1 cellular context compared by ENCODE assay signal in the genomic region with DNA sequence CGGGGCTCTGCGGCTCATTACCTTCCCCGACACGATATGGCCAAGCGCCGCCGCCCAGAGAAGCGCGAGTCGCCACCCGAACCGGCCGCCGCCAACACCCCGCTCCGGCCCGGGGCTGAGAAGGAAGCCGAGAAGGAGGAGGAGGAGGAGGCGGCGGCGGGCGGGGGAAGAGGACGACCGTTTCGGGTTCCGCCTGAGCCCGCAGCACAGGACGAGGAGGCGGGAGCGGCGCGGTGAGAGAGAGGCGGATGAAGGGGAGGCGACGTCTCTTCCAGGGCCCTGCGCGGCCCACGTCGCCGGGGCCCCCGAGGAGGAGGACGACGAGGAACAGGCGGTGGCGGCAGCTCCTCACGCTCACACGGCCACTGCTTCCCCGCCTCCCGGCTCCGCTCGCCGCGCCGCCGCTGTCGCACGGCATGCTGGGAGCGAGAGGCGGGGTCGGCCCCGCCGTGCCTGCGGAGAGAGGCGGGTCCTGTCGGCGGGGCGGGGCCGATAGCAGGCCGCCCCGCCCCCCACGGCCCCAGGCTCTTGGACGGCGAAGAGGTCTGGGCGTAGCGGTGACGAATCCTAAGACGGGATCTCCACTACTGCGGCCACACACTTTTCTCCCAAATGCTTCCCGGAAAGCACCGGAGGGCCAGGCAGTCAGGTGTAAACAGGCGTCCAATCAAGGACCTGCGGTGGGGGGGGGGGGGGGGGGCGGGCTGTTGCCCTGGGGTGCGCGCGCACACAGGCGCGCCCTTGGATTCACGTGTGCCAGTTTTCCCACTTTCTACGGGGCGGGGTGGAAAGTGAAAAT.
TF ChIP-seq lines count a peak whose summit lies in the region.

No MANE protein-coding gene starts in this region.

TF ChIP-seq in H1, 55 proteins besides CTCF, POLR2A, EP300 and RAD21:
- TF ChIP-seq GTF2F1 (IDR thresholded peaks at IDR 0.05; ENCODE audit: borderline replicate concordance, low read depth, low read length) = no peak
- no peak for TF ChIP-seq EGR1 (IDR thresholded peaks at IDR 0.05; ENCODE audit: borderline replicate concordance, low read depth, low read length)
- no peak for TF ChIP-seq SIN3A (conservative IDR thresholded peaks at IDR 0.05 in 1 of 2, IDR thresholded peaks at IDR 0.05 in 1 of 2; ENCODE audit: low read depth in 1 of 2, low read length in 2 of 2)
- no peak for TF ChIP-seq BACH1 (IDR thresholded peaks at IDR 0.05; ENCODE audit: low read length)
- 0 out of 2 replicates have a peak, but pooled peaks have one; percentile 11 for TF ChIP-seq JUND (IDR thresholded peaks at IDR 0.05; ENCODE audit: low read length)
- no peak for TF ChIP-seq ZNF274 (IDR thresholded peaks at IDR 0.05; ENCODE audit: borderline replicate concordance, extremely low read depth, low read length)
- no peak for TF ChIP-seq BCL11A (IDR thresholded peaks at IDR 0.05; ENCODE audit: low read depth in 2 of 2, low read length in 2 of 2)
- no peak for TF ChIP-seq TAF7 (optimal IDR thresholded peaks at IDR 0.05; ENCODE audit: borderline replicate concordance, low read depth, low read length)
- TF ChIP-seq MAX (IDR thresholded peaks at IDR 0.05) = peak; percentile 60; the same call in 1 of the 2 replicates
- no peak for TF ChIP-seq ASH2L (IDR thresholded peaks at IDR 0.05; ENCODE audit: low read length)
- TF ChIP-seq KDM5A (IDR thresholded peaks at IDR 0.05; ENCODE audit: low read length) = no peak
- no peak; the same call in 1 of the 2 replicates for TF ChIP-seq CREB1 (IDR thresholded peaks at IDR 0.05)
- TF ChIP-seq RBBP5 (IDR thresholded peaks at IDR 0.05; ENCODE audit: borderline replicate concordance, low read depth, low read length) = 0 out of 2 replicates have a peak, but pooled peaks have one; percentile 62
- no peak for TF ChIP-seq NANOG (IDR thresholded peaks at IDR 0.05; ENCODE audit: insufficient read depth, low read depth, low read length, poor library complexity, severe bottlenecking)
- TF ChIP-seq KDM4A (IDR thresholded peaks at IDR 0.05; ENCODE audit: low read depth, low read length, severe bottlenecking) = no peak
- TF ChIP-seq ATF2 (IDR thresholded peaks at IDR 0.05; ENCODE audit: low read length) = no peak
- TF ChIP-seq POLR2AphosphoS5 (IDR thresholded peaks at IDR 0.05; ENCODE audit: low read depth, low read length) = peak; percentile 90
- TF ChIP-seq CHD1 (IDR thresholded peaks at IDR 0.05; ENCODE audit: low read depth, low read length) = no peak
- no peak for TF ChIP-seq CBX5 (IDR thresholded peaks at IDR 0.05; ENCODE audit: low read depth, low read length)
- no peak for TF ChIP-seq POU5F1 (IDR thresholded peaks at IDR 0.05; ENCODE audit: low read depth, low read length)
- no peak for TF ChIP-seq RNF2 (IDR thresholded peaks at IDR 0.05; ENCODE audit: borderline replicate concordance, low read depth, low read length, missing control alignments, poor library complexity, severe bottlenecking)
- no peak for TF ChIP-seq JUN (IDR thresholded peaks at IDR 0.05; ENCODE audit: low read depth, low read length)
- no peak for TF ChIP-seq RFX5 (IDR thresholded peaks at IDR 0.05; ENCODE audit: borderline replicate concordance, low read depth, low read length)
- TF ChIP-seq CHD2 (IDR thresholded peaks at IDR 0.05; ENCODE audit: low read length) = no peak
- TF ChIP-seq RXRA (IDR thresholded peaks at IDR 0.05; ENCODE audit: insufficient read depth, low read depth, low read length) = no peak
- no peak for TF ChIP-seq GABPA (IDR thresholded peaks at IDR 0.05; ENCODE audit: borderline replicate concordance, insufficient read depth, low read length)
- TF ChIP-seq EZH2 (IDR thresholded peaks at IDR 0.05; ENCODE audit: low read depth, low read length, severe bottlenecking) = no peak
- TF ChIP-seq TCF12 (IDR thresholded peaks at IDR 0.05; ENCODE audit: low read depth, low read length) = no peak
- 0 out of 2 replicates have a peak, but pooled peaks have one; percentile 14 for TF ChIP-seq SP1 (IDR thresholded peaks at IDR 0.05; ENCODE audit: low read depth, low read length)
- TF ChIP-seq FOSL1 (IDR thresholded peaks at IDR 0.05; ENCODE audit: insufficient read depth, low read depth, low read length) = no peak
- TF ChIP-seq CBX8 (IDR thresholded peaks at IDR 0.05; ENCODE audit: borderline replicate concordance, low read depth, low read length) = no peak
- TF ChIP-seq HDAC6 (IDR thresholded peaks at IDR 0.05; ENCODE audit: low read depth, low read length) = no peak
- TF ChIP-seq SP4 (IDR thresholded peaks at IDR 0.05; ENCODE audit: low read length) = no peak
- no peak for TF ChIP-seq YY1 (IDR thresholded peaks at IDR 0.05; ENCODE audit: low read depth, low read length)
- no peak for TF ChIP-seq MAFK (IDR thresholded peaks at IDR 0.05; ENCODE audit: low read depth, low read length)
- TF ChIP-seq CTBP2 (IDR thresholded peaks at IDR 0.05; ENCODE audit: borderline replicate concordance, insufficient read depth, insufficient read length, low read length) = no peak
- no peak for TF ChIP-seq SAP30 (IDR thresholded peaks at IDR 0.05; ENCODE audit: insufficient read depth, insufficient replicate concordance, low read length)
- no peak for TF ChIP-seq SUZ12 (IDR thresholded peaks at IDR 0.05; ENCODE audit: low read length)
- no peak for TF ChIP-seq CEBPB (IDR thresholded peaks at IDR 0.05; ENCODE audit: low read depth, low read length)
- no peak for TF ChIP-seq NRF1 (IDR thresholded peaks at IDR 0.05; ENCODE audit: low read depth, low read length)
- no peak for TF ChIP-seq BRCA1 (IDR thresholded peaks at IDR 0.05; ENCODE audit: low read depth, low read length)
- peak; percentile 62; the same call in 1 of the 2 replicates for TF ChIP-seq TBP (IDR thresholded peaks at IDR 0.05; ENCODE audit: low read depth, low read length)
- TF ChIP-seq HDAC2 (IDR thresholded peaks at IDR 0.05; ENCODE audit: borderline replicate concordance in 1 of 2, low read depth in 2 of 2, low read length in 2 of 2) = no peak
- no peak for TF ChIP-seq SP2 (IDR thresholded peaks at IDR 0.05; ENCODE audit: low read length)
- TF ChIP-seq, protein P1, sequence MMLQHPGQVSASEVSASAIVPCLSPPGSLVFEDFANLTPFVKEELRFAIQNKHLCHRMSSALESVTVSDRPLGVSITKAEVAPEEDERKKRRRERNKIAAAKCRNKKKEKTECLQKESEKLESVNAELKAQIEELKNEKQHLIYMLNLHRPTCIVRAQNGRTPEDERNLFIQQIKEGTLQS (IDR thresholded peaks at IDR 0.05; ENCODE audit: insufficient read depth, low read depth, low read length) = no peak
- no peak for TF ChIP-seq TEAD4 (IDR thresholded peaks at IDR 0.05; ENCODE audit: low read depth, low read length)
- no peak for TF ChIP-seq KDM1A (IDR thresholded peaks at IDR 0.05; ENCODE audit: borderline replicate concordance, low read length)
- TF ChIP-seq USF2 (IDR thresholded peaks at IDR 0.05; ENCODE audit: low read length) = no peak
- no peak for TF ChIP-seq SIRT6 (IDR thresholded peaks at IDR 0.05; ENCODE audit: low read length)
- TF ChIP-seq, protein P2, sequence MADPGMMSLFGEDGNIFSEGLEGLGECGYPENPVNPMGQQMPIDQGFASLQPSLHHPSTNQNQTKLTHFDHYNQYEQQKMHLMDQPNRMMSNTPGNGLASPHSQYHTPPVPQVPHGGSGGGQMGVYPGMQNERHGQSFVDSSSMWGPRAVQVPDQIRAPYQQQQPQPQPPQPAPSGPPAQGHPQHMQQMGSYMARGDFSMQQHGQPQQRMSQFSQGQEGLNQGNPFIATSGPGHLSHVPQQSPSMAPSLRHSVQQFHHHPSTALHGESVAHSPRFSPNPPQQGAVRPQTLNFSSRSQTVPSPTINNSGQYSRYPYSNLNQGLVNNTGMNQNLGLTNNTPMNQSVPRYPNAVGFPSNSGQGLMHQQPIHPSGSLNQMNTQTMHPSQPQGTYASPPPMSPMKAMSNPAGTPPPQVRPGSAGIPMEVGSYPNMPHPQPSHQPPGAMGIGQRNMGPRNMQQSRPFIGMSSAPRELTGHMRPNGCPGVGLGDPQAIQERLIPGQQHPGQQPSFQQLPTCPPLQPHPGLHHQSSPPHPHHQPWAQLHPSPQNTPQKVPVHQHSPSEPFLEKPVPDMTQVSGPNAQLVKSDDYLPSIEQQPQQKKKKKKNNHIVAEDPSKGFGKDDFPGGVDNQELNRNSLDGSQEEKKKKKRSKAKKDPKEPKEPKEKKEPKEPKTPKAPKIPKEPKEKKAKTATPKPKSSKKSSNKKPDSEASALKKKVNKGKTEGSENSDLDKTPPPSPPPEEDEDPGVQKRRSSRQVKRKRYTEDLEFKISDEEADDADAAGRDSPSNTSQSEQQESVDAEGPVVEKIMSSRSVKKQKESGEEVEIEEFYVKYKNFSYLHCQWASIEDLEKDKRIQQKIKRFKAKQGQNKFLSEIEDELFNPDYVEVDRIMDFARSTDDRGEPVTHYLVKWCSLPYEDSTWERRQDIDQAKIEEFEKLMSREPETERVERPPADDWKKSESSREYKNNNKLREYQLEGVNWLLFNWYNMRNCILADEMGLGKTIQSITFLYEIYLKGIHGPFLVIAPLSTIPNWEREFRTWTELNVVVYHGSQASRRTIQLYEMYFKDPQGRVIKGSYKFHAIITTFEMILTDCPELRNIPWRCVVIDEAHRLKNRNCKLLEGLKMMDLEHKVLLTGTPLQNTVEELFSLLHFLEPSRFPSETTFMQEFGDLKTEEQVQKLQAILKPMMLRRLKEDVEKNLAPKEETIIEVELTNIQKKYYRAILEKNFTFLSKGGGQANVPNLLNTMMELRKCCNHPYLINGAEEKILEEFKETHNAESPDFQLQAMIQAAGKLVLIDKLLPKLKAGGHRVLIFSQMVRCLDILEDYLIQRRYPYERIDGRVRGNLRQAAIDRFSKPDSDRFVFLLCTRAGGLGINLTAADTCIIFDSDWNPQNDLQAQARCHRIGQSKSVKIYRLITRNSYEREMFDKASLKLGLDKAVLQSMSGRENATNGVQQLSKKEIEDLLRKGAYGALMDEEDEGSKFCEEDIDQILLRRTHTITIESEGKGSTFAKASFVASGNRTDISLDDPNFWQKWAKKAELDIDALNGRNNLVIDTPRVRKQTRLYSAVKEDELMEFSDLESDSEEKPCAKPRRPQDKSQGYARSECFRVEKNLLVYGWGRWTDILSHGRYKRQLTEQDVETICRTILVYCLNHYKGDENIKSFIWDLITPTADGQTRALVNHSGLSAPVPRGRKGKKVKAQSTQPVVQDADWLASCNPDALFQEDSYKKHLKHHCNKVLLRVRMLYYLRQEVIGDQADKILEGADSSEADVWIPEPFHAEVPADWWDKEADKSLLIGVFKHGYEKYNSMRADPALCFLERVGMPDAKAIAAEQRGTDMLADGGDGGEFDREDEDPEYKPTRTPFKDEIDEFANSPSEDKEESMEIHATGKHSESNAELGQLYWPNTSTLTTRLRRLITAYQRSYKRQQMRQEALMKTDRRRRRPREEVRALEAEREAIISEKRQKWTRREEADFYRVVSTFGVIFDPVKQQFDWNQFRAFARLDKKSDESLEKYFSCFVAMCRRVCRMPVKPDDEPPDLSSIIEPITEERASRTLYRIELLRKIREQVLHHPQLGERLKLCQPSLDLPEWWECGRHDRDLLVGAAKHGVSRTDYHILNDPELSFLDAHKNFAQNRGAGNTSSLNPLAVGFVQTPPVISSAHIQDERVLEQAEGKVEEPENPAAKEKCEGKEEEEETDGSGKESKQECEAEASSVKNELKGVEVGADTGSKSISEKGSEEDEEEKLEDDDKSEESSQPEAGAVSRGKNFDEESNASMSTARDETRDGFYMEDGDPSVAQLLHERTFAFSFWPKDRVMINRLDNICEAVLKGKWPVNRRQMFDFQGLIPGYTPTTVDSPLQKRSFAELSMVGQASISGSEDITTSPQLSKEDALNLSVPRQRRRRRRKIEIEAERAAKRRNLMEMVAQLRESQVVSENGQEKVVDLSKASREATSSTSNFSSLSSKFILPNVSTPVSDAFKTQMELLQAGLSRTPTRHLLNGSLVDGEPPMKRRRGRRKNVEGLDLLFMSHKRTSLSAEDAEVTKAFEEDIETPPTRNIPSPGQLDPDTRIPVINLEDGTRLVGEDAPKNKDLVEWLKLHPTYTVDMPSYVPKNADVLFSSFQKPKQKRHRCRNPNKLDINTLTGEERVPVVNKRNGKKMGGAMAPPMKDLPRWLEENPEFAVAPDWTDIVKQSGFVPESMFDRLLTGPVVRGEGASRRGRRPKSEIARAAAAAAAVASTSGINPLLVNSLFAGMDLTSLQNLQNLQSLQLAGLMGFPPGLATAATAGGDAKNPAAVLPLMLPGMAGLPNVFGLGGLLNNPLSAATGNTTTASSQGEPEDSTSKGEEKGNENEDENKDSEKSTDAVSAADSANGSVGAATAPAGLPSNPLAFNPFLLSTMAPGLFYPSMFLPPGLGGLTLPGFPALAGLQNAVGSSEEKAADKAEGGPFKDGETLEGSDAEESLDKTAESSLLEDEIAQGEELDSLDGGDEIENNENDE (IDR thresholded peaks at IDR 0.05; ENCODE audit: insufficient replicate concordance, low read length) = no peak
- TF ChIP-seq E2F6 (IDR thresholded peaks at IDR 0.05) = no peak; the same call in 1 of the 2 replicates
- TF ChIP-seq SIX5 (IDR thresholded peaks at IDR 0.05; ENCODE audit: low read depth, low read length) = no peak
- peak; percentile 88 for TF ChIP-seq TAF1 (IDR thresholded peaks at IDR 0.05; ENCODE audit: low read depth, low read length)
- peak; percentile 76 for TF ChIP-seq PHF8 (conservative IDR thresholded peaks at IDR 0.05; ENCODE audit: low read depth, low read length)
- TF ChIP-seq SRF (IDR thresholded peaks at IDR 0.05; ENCODE audit: low read depth, low read length) = no peak
